In the genomic region with DNA sequence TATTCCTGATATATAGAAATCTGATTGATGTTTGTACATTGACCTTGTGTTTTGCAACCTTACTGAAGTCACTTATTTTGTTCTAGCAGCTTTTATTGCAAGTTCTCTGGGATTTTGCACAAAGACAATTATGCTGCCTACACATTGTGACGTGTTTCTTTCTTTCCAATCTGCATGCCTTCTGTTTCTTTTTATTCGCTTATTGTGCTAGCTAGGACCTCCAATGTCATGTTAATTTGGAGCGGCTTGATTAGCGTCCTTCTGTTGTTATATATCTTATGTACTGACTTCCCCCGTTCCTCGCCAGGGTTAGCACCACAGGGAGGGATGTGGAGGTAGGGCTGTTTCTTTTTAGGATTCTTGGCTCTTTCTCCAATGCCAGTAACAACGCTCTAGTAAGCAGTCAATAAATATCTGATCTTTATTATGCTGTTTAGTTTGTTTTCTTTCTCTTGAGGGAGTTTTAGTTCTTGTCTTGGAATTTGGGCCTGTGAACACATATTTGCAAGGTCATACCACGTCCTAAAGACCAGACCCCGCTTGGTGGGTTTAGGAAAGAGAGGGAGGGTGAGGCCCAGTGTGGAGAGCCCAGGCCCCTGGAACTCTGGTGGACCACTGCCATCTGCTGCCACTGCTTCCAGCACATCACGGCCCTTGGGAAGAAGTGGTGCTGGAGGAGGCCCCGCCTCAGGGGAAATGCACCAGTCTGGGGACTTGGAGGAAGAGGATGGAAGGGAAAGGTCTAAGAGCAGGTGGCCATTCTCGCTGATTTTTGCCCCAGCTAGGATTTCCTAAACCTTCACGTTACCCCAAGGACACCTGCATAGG, we compare ENCODE assay signal across 14 cellular contexts.
DNase-seq lines count a peak whose midpoint lies in the region; ATAC-seq and TF ChIP-seq lines count a peak whose summit lies in the region.
"Had no signal": no experiment of that assay in that cellular context is flagged by ENCODE, and none has a peak within 500 bp of the region (broad histone marks: within the 10 kb centered on the region; RNA-seq: fewer than 3 reads in every experiment).

No MANE protein-coding gene starts in this region.

- intact Hi-C loops in body of pancreas (cut with DNase I), result no loop called here

- 87 to 94% methylated on average over 8 to 13 of the region's 13 CpGs for WGBS in endodermal cell (ENCODE audit: insufficient coverage in 1 of 2, insufficient read length in 1 of 2), 2 experiments
- WGBS in body of pancreas, 2 donors, result 72 to 77% methylated on average over 13 of the region's 13 CpGs
- 76 to 82% methylated on average over 13 of the region's 13 CpGs for WGBS in tibial nerve, 2 donors

- no peak overlapping the region for H3K27ac ChIP-seq in GM23338 (ENCODE audit: low read depth)
- H3K27ac ChIP-seq in HUES48 (ENCODE audit: low read depth, low read length), result peak overlapping the region; percentile 38
- no peak overlapping the region for H3K27ac ChIP-seq in endodermal cell (ENCODE audit: low read depth, low read length)
- no peak overlapping the region for H3K27ac ChIP-seq in body of pancreas
- no peak overlapping the region for H3K27ac ChIP-seq in tibial nerve
- H3K27ac ChIP-seq: BLaER1 treated with 17β-estradiol and CSF1 and Interleukin-3, amounts not matched to agents 10 nM and 100 nM had no signal

- TF ChIP-seq EP300 in tibial nerve (IDR thresholded peaks at IDR 0.05), result no peak

- H3K4me3 ChIP-seq in GM23338 (no peak overlapping the region), HUES48 (ENCODE audit: low read depth, low read length) (no peak overlapping the region), endodermal cell (ENCODE audit: low read length) (no peak overlapping the region), body of pancreas (no peak overlapping the region), tibial nerve (no peak overlapping the region)
- H3K4me3 ChIP-seq: BLaER1 treated with 17β-estradiol and CSF1 and Interleukin-3, amounts not matched to agents 10 nM and 100 nM; K562 had no signal

- TF ChIP-seq CTCF in GM23338 (conservative IDR thresholded peaks at IDR 0.05; ENCODE audit: low read depth in 2 of 2) (peak; percentile 15 to 53; a peak in 2 of 4 replicates), endodermal cell (conservative IDR thresholded peaks at IDR 0.05) (peak; percentile 32), osteocyte (IDR thresholded peaks at IDR 0.05) (no peak), body of pancreas (IDR thresholded peaks at IDR 0.05) (no peak), tibial nerve (IDR thresholded peaks at IDR 0.05) (no peak)

- no peak overlapping the region for H3K27ac Mint-ChIP-seq in GM23338
- H3K27ac Mint-ChIP-seq in endodermal cell, result no peak overlapping the region
- H3K27ac Mint-ChIP-seq in osteocyte (ENCODE audit: unreplicated experiment), result no peak overlapping the region
- H3K27ac Mint-ChIP-seq: CD4-positive, CD25-positive, alpha-beta regulatory T cell had no signal

- peak overlapping the region; percentile 15; the same call in 1 of the 2 replicates for H3K4me2 ChIP-seq in GM23338
- H3K4me2 ChIP-seq: BLaER1 treated with 17β-estradiol and CSF1 and Interleukin-3, amounts not matched to agents 10 nM and 100 nM had no signal

- H3K4me1 Mint-ChIP-seq in GM23338 (peaks cover 11% of the 10 kb centered on the region), endodermal cell (no peaks in the 10 kb centered on the region), osteocyte (ENCODE audit: unreplicated experiment) (peaks cover 12% of the 10 kb centered on the region)
- H3K4me1 Mint-ChIP-seq: CD4-positive, CD25-positive, alpha-beta regulatory T cell had no signal

- H3K27me3 ChIP-seq in GM23338 (ENCODE audit: insufficient read depth) (no peaks in the 10 kb centered on the region), HUES48 (ENCODE audit: control insufficient read depth, insufficient read depth, low read length) (no peaks in the 10 kb centered on the region), endodermal cell (ENCODE audit: control insufficient read depth, insufficient read depth, low read length, poor library complexity, severe bottlenecking) (no peaks in the 10 kb centered on the region), body of pancreas (no peaks in the 10 kb centered on the region), tibial nerve (no peaks in the 10 kb centered on the region)
- H3K27me3 ChIP-seq: BLaER1 treated with 17β-estradiol and CSF1 and Interleukin-3, amounts not matched to agents 10 nM and 100 nM had no signal

- H3K79me2 ChIP-seq in GM23338 (replicated peaks; ENCODE audit: insufficient read depth), result no peaks in the 10 kb centered on the region

- no peak overlapping the region for H2AFZ ChIP-seq in GM23338

- H4K20me1 ChIP-seq in GM23338 (replicated peaks; ENCODE audit: insufficient read depth), result no peaks in the 10 kb centered on the region
- H4K20me1 ChIP-seq: BLaER1 treated with 17β-estradiol and CSF1 and Interleukin-3, amounts not matched to agents 10 nM and 100 nM had no signal

- no peaks in the 10 kb centered on the region for H3F3A ChIP-seq in GM23338 (replicated peaks; ENCODE audit: low read depth)

- H3K36me3 ChIP-seq in GM23338 (ENCODE audit: insufficient read depth) (no peaks in the 10 kb centered on the region), HUES48 (ENCODE audit: control insufficient read depth, insufficient read depth, low read length) (no peaks in the 10 kb centered on the region), endodermal cell (ENCODE audit: control insufficient read depth, insufficient read depth, low read length) (no peaks in the 10 kb centered on the region), body of pancreas (replicated peaks in 1 of 2; ENCODE audit: insufficient read depth in 1 of 2, low read depth in 2 of 2) (no peaks in the 10 kb centered on the region), tibial nerve (no peaks in the 10 kb centered on the region)
- H3K36me3 ChIP-seq: BLaER1 treated with 17β-estradiol and CSF1 and Interleukin-3, amounts not matched to agents 10 nM and 100 nM had no signal

- DNase-seq in GM23338 (ENCODE audit: low spot score) (peak; percentile 41), endodermal cell (no peak), osteocyte (ENCODE audit: extremely low spot score, unreplicated experiment) (peak; percentile 72), body of pancreas (no peak), tibial nerve (ENCODE audit: low spot score in 2 of 2) (no peak), NCI-H2029 treated with DMSO at 0.1 percent for 48 hours (lab: John Stamatoyannopoulos, UW) (no peak)
- DNase-seq: ACHN; Calu3; CD4-positive, CD25-positive, alpha-beta regulatory T cell; DMS 273 treated with DMSO at 0.1 percent for 48 hours; DMS79 had no signal

- H3K36me3 Mint-ChIP-seq in GM23338 (ENCODE audit: low read depth) (no peaks in the 10 kb centered on the region), endodermal cell (ENCODE audit: low read depth) (no peaks in the 10 kb centered on the region), osteocyte (ENCODE audit: unreplicated experiment) (peaks cover 3% of the 10 kb centered on the region)
- H3K36me3 Mint-ChIP-seq: CD4-positive, CD25-positive, alpha-beta regulatory T cell had no signal

- H3K9me3 ChIP-seq in HUES48 (ENCODE audit: control insufficient read depth, insufficient read depth, low read length) (no peaks in the 10 kb centered on the region), endodermal cell (ENCODE audit: control insufficient read depth, low read length) (no peaks in the 10 kb centered on the region), body of pancreas (no peaks in the 10 kb centered on the region), tibial nerve (no peaks in the 10 kb centered on the region)

- H3K9me3 Mint-ChIP-seq in GM23338 (no peaks in the 10 kb centered on the region), endodermal cell (no peaks in the 10 kb centered on the region), osteocyte (ENCODE audit: unreplicated experiment) (peaks cover 17% of the 10 kb centered on the region)

- H3K4me1 ChIP-seq in GM23338 (ENCODE audit: insufficient read depth) (peaks cover 9% of the 10 kb centered on the region), HUES48 (ENCODE audit: control insufficient read depth, insufficient read depth, low read length) (peaks cover 11% of the 10 kb centered on the region), endodermal cell (ENCODE audit: control insufficient read depth, insufficient read depth, low read length) (no peaks in the 10 kb centered on the region), body of pancreas (no peaks in the 10 kb centered on the region), tibial nerve (no peaks in the 10 kb centered on the region)
- H3K4me1 ChIP-seq: BLaER1 treated with 17β-estradiol and CSF1 and Interleukin-3, amounts not matched to agents 10 nM and 100 nM had no signal

- no peak for TF ChIP-seq POLR2A in body of pancreas (IDR thresholded peaks at IDR 0.05)
- no peak for TF ChIP-seq POLR2A in tibial nerve (IDR thresholded peaks at IDR 0.05)

- H3K4me3 Mint-ChIP-seq in GM23338, result no peak overlapping the region
- no peak overlapping the region for H3K4me3 Mint-ChIP-seq in endodermal cell
- H3K4me3 Mint-ChIP-seq in osteocyte (ENCODE audit: unreplicated experiment), result no peak overlapping the region
- H3K4me3 Mint-ChIP-seq: CD4-positive, CD25-positive, alpha-beta regulatory T cell had no signal

- no peaks in the 10 kb centered on the region for H3K9me2 ChIP-seq in GM23338 (ENCODE audit: insufficient read depth)

- peaks cover 10% of the 10 kb centered on the region for H3K27me3 Mint-ChIP-seq in GM23338 (ENCODE audit: insufficient read depth, low read depth, poor library complexity)
- H3K27me3 Mint-ChIP-seq in endodermal cell (ENCODE audit: insufficient read depth), result no peaks in the 10 kb centered on the region
- H3K27me3 Mint-ChIP-seq in osteocyte (ENCODE audit: unreplicated experiment), result no peaks in the 10 kb centered on the region
- H3K27me3 Mint-ChIP-seq: CD4-positive, CD25-positive, alpha-beta regulatory T cell had no signal

- H3K9ac ChIP-seq in HUES48 (ENCODE audit: low read depth, low read length) (no peak overlapping the region), endodermal cell (ENCODE audit: extremely low read depth, low read length, poor library complexity, severe bottlenecking) (no peak overlapping the region)
- H3K9ac ChIP-seq: BLaER1 treated with 17β-estradiol and CSF1 and Interleukin-3, amounts not matched to agents 10 nM and 100 nM had no signal

- ATAC-seq in GM23338 (peak; percentile 91), body of pancreas (no peak)
- ATAC-seq: K562 had no signal

Comparison
In these comparisons a context has a peak if more than half of its experiments do, and no peak if none do; other contexts are left out.
1. DNase-seq: peak in GM23338 (single experiment) and osteocyte (single experiment); none in endodermal cell (single experiment), body of pancreas (0 of 4), tibial nerve (0 of 2) and NCI-H2029 treated with DMSO at 0.1 percent for 48 hours (single experiment).
2. CTCF ChIP-seq: peak in GM23338 (2 of 2) and endodermal cell (single experiment); none in osteocyte (single experiment), body of pancreas (0 of 7) and tibial nerve (0 of 5).